In the genomic region with DNA sequence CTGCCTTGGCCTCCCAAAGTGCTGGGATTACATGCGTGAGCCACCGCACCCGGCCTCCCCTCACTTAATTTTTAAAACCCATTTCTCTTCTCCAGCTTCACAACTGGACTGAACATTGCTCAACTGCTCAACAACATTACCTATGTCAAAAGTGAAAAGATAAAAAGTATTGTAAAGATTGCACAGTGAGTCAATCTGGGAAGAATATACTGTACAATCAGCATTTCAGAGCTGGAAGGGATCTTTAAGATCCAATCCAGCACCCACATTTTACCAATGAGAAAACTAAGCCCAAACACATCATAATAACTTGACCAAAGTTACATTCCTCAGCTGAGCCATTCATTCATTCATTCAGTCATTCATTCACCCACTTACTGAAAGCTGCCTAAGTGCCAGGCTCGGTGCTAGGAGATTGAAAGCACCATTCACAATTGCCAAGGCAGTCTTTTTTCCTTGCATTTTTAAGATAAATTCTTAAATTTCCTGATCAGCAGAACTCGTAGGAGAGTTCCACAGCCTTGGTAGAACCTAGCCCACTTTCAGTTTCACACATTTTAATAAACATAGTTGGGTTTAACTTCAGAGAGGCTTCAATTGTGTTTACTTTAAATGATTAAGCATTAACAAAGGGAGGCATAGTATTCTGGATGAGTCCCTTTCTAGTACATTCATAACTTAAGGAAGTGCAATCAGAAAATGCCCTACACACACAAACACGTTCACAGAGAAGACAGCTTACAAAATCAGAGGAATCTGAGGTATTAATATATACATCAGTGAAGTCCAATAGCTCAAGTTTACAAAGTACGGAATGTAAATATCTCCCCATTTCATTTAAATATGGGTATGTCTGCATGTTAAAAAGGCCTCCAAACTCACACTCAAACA, we compare ENCODE assay signal across 10 cellular contexts. TPM values are rescaled to one million over a fixed set of nuclear protein-coding genes. Genes with fewer than 3 reads are reported as not detected.
A peak's percentile ranks its signal among the peaks of the same experiment; 100 is the strongest.
DNase-seq lines count a peak whose midpoint lies in the region; TF ChIP-seq lines count a peak whose summit lies in the region.
"Had no signal": no experiment of that assay in that cellular context is flagged by ENCODE, and none has a peak within 500 bp of the region (broad histone marks: within the 10 kb centered on the region; RNA-seq: fewer than 3 reads in every experiment).

No MANE protein-coding gene starts in this region.

- H3K27ac Mint-ChIP-seq in activated T-cell treated with anti-CD3 and anti-CD28 coated beads, Interleukin-2, amount 50 U/mL, for 24 hours = no peak overlapping the region
- H3K27ac Mint-ChIP-seq in activated CD4-positive, alpha-beta memory T cell treated with anti-CD3 and anti-CD28 coated beads, Interleukin-2, amount 10 ng/mL, durations not matched to agents 7 days and 5 days = peak overlapping the region; percentile 45
- no peak overlapping the region for H3K27ac Mint-ChIP-seq in chondrocyte (ENCODE audit: unreplicated experiment)

- no peak for DNase-seq in activated T-cell treated with anti-CD3 and anti-CD28 coated beads, Interleukin-2, amount 50 U/mL, for 24 hours
- no peak for DNase-seq in activated T-cell treated with anti-CD3 and anti-CD28 coated beads for 4 hours
- no peak for DNase-seq in activated CD4-positive, alpha-beta memory T cell treated with anti-CD3 and anti-CD28 coated beads, Interleukin-2, amount 10 ng/mL, durations not matched to agents 7 days and 5 days
- DNase-seq in foreskin melanocyte = peak; percentile 49
- no peak for DNase-seq in stomach
- DNase-seq in NCI-H510A (lab: John Stamatoyannopoulos, UW) = no peak
- DNase-seq in stimulated activated naive CD4-positive, alpha-beta T cell treated with Interleukin-2 at 50 U/mL for 16 hours (lab: John Stamatoyannopoulos, UW) = no peak
- DNase-seq in chondrocyte (ENCODE audit: low spot score) = no peak
- DNase-seq: cortex of kidney; stimulated activated CD8-positive, alpha-beta memory T cell treated with anti-CD3 and anti-CD28 coated beads, Interleukin-4, amount 100 ng/mL, for 48 hours had no signal

- no peaks in the 10 kb centered on the region for H3K9me3 Mint-ChIP-seq in activated T-cell treated with anti-CD3 and anti-CD28 coated beads, Interleukin-2, amount 50 U/mL, for 24 hours
- no peaks in the 10 kb centered on the region for H3K9me3 Mint-ChIP-seq in activated CD4-positive, alpha-beta memory T cell treated with anti-CD3 and anti-CD28 coated beads, Interleukin-2, amount 10 ng/mL, durations not matched to agents 7 days and 5 days
- H3K9me3 Mint-ChIP-seq in chondrocyte (ENCODE audit: low read depth) = no peaks in the 10 kb centered on the region

- intact Hi-C loops in stomach (cut with DNase I; ENCODE audit: low total_unique reads) = loop anchor here (10.0 kb wide), 1 partner anchor 507 kb away; no protein-coding TSS in a partner anchor

- H3K9me3 ChIP-seq in stomach = no peaks in the 10 kb centered on the region

- H3K27ac ChIP-seq in stomach = peak overlapping the region; percentile 36 to 96 (median 62)

- H3K4me1 ChIP-seq in stomach = peaks cover 25 to 61% (median 41%) of the 10 kb centered on the region in 4 donors

- no peak for TF ChIP-seq EP300 in stomach (IDR thresholded peaks at IDR 0.05)

- CTCF ChIA-PET in activated CD4-positive, alpha-beta memory T cell treated with anti-CD3 and anti-CD28 coated beads, Interleukin-2, amount 10 ng/mL, durations not matched to agents 7 days and 5 days (lab: Charles Lee) = interaction anchor here (1.8 to 11.2 kb wide), 5 partner anchors 8 to 503 kb away, joined by 4 to 209 read pairs (median 58); no protein-coding TSS in a partner anchor

- POLR2A ChIA-PET in activated CD4-positive, alpha-beta memory T cell treated with anti-CD3 and anti-CD28 coated beads, Interleukin-2, amount 10 ng/mL, durations not matched to agents 7 days and 5 days (lab: Charles Lee) = interaction anchor here (0.7 to 2.8 kb wide), 11 partner anchors 14 to 189 kb away, joined by 3 to 16 read pairs (median 4); partner anchors contain the start of gene DUSP6

- TF ChIP-seq POLR2A in stomach (IDR thresholded peaks at IDR 0.05) = no peak

- peaks cover 58% of the 10 kb centered on the region for H3K36me3 Mint-ChIP-seq in activated T-cell treated with anti-CD3 and anti-CD28 coated beads, Interleukin-2, amount 50 U/mL, for 24 hours (ENCODE audit: low read depth)
- H3K36me3 Mint-ChIP-seq in activated CD4-positive, alpha-beta memory T cell treated with anti-CD3 and anti-CD28 coated beads, Interleukin-2, amount 10 ng/mL, durations not matched to agents 7 days and 5 days (ENCODE audit: low read depth) = peaks cover 54% of the 10 kb centered on the region
- peaks cover 4% of the 10 kb centered on the region for H3K36me3 Mint-ChIP-seq in chondrocyte (ENCODE audit: low read depth)

- no peak for TF ChIP-seq CTCF in stomach (IDR thresholded peaks at IDR 0.05)
- no peak for TF ChIP-seq CTCF in chondrocyte (IDR thresholded peaks at IDR 0.05)

- no peaks in the 10 kb centered on the region for H3K36me3 ChIP-seq in stomach

- WGBS in stomach, 5 donors = 27 to 46% (median 38%) methylated on average over 7 of the region's 7 CpGs

- H3K4me3 ChIP-seq in stomach = peak overlapping the region; percentile 6 to 97 (median 90)

- peak overlapping the region; percentile 93 for H3K4me3 Mint-ChIP-seq in activated T-cell treated with anti-CD3 and anti-CD28 coated beads, Interleukin-2, amount 50 U/mL, for 24 hours
- H3K4me3 Mint-ChIP-seq in activated CD4-positive, alpha-beta memory T cell treated with anti-CD3 and anti-CD28 coated beads, Interleukin-2, amount 10 ng/mL, durations not matched to agents 7 days and 5 days = peak overlapping the region; percentile 90
- no peak overlapping the region for H3K4me3 Mint-ChIP-seq in chondrocyte (ENCODE audit: unreplicated experiment)

- peaks cover 55% of the 10 kb centered on the region for H3K4me1 Mint-ChIP-seq in activated T-cell treated with anti-CD3 and anti-CD28 coated beads, Interleukin-2, amount 50 U/mL, for 24 hours (ENCODE audit: low read depth)
- peaks cover 57% of the 10 kb centered on the region for H3K4me1 Mint-ChIP-seq in activated CD4-positive, alpha-beta memory T cell treated with anti-CD3 and anti-CD28 coated beads, Interleukin-2, amount 10 ng/mL, durations not matched to agents 7 days and 5 days
- H3K4me1 Mint-ChIP-seq in chondrocyte (ENCODE audit: low read depth) = peaks cover 32% of the 10 kb centered on the region

- no peaks in the 10 kb centered on the region for H3K27me3 ChIP-seq in stomach

- H3K27me3 Mint-ChIP-seq in activated T-cell treated with anti-CD3 and anti-CD28 coated beads, Interleukin-2, amount 50 U/mL, for 24 hours = no peaks in the 10 kb centered on the region
- H3K27me3 Mint-ChIP-seq in activated CD4-positive, alpha-beta memory T cell treated with anti-CD3 and anti-CD28 coated beads, Interleukin-2, amount 10 ng/mL, durations not matched to agents 7 days and 5 days = no peaks in the 10 kb centered on the region
- no peaks in the 10 kb centered on the region for H3K27me3 Mint-ChIP-seq in chondrocyte (ENCODE audit: low read depth)

RNA-seq across cellular contexts. Expression of gene GALNT4, which starts 3.0 kb away (rescaled TPM):
- total RNA-seq in activated CD4-positive, alpha-beta memory T cell treated with anti-CD3 and anti-CD28 coated beads, Interleukin-2, amount 10 ng/mL, durations not matched to agents 7 days and 5 days = 10 to 100 TPM; 21.5 to 23.3 TPM
- 100 to 1,000 TPM in 1 of 5 donors, 10 to 100 TPM in 2, 1 to 10 TPM in 1, under 1 TPM in 1; 0.45 to 111 (median 12.2) TPM for total RNA-seq in stomach
- polyA plus RNA-seq in stomach = 1 to 10 TPM; 2.6 to 6.8 (median 3.1) TPM
- 3.6 to 4.9 TPM (median 3.9 TPM) in 3 replicates for total RNA-seq in chondrocyte

RNA-seq across cellular contexts. Expression of gene POC1B, which starts 4.3 kb away (rescaled TPM):
- total RNA-seq in activated CD4-positive, alpha-beta memory T cell treated with anti-CD3 and anti-CD28 coated beads, Interleukin-2, amount 10 ng/mL, durations not matched to agents 7 days and 5 days = 10 to 100 TPM; 56.8 to 58.6 TPM
- 10 to 100 TPM in 4 of 5 donors, 1 to 10 TPM in 1; 1.7 to 68.3 (median 55.8) TPM for total RNA-seq in stomach
- 10 to 100 TPM in 2 of 3 donors, 1 to 10 TPM in 1; 7.1 to 14.4 (median 12.5) TPM for polyA plus RNA-seq in stomach
- total RNA-seq in chondrocyte = 10.4 to 12.2 TPM (median 11.0 TPM) in 3 replicates
